Comparison of ENCODE assay signal across 11 cellular contexts in the genomic region with DNA sequence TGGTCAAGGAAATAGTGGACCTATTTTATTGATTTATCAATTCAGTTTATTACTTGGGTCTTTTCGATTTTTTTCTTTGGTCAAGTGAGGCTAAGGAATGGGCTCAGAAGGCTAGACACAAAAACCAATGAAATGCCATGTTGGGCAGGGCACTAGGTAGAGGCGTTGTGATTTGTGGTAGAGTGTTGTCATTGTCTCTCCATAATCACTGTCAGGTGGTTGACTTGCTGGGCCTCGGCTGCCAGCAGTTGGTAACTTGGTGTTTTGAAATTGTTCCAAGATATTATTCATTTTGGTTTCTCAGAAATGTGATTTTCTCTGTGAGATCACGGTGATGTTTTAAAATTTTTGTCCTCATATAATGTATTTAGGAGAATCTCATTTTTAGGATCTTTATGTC.
A peak's percentile ranks its signal among the peaks of the same experiment; 100 is the strongest.
DNase-seq lines count a peak whose midpoint lies in the region; ATAC-seq and TF ChIP-seq lines count a peak whose summit lies in the region.
"Had no signal": no experiment of that assay in that cellular context is flagged by ENCODE, and none has a peak within 500 bp of the region (broad histone marks: within the 10 kb centered on the region; RNA-seq: fewer than 3 reads in every experiment).

No MANE protein-coding gene starts in this region.

- peaks cover 90 to 100% (median 99%) of the 10 kb centered on the region in 10 experiments for H3K4me1 ChIP-seq in BLaER1 treated with 17β-estradiol and CSF1 and Interleukin-3, amounts not matched to agents 10 nM and 100 nM
- H3K4me1 ChIP-seq in skeletal muscle satellite cell (ENCODE audit: control insufficient read depth, insufficient read depth, low read length) = peaks cover 86% of the 10 kb centered on the region

- peak overlapping the region in 5 of 11 experiments; percentile 8 to 87 (median 72); a peak in 7 of 22 replicates for H3K27ac ChIP-seq in BLaER1 treated with 17β-estradiol and CSF1 and Interleukin-3, amounts not matched to agents 10 nM and 100 nM

- CTCF ChIA-PET in activated CD8-positive, alpha-beta T cell treated with anti-CD3 and anti-CD28 coated beads for 36 hours (lab: Charles Lee) = interaction anchor here (0.9 kb wide), 1 partner anchor 27 kb away, joined by 3 read pairs; no protein-coding TSS in a partner anchor

- H3K9me3 ChIP-seq in BLaER1 treated with 17β-estradiol and CSF1 and Interleukin-3, amounts not matched to agents 10 nM and 100 nM (replicated peaks in 1 of 11) = no peaks in the 10 kb centered on the region
- H3K9me3 ChIP-seq in skeletal muscle satellite cell (replicated peaks; ENCODE audit: low read length) = no peaks in the 10 kb centered on the region

- H3K4me1 Mint-ChIP-seq in activated CD8-positive, alpha-beta T cell treated with anti-CD3 and anti-CD28 coated beads for 36 hours (ENCODE audit: low read depth) = peaks cover 10% of the 10 kb centered on the region

- H3K27me3 Mint-ChIP-seq in activated CD8-positive, alpha-beta T cell treated with anti-CD3 and anti-CD28 coated beads for 36 hours = no peaks in the 10 kb centered on the region

- POLR2A ChIA-PET in activated CD8-positive, alpha-beta T cell treated with anti-CD3 and anti-CD28 coated beads for 36 hours (lab: Charles Lee) = no interaction called here

- H3K4me3 Mint-ChIP-seq in activated CD8-positive, alpha-beta T cell treated with anti-CD3 and anti-CD28 coated beads for 36 hours = no peak overlapping the region

- peak overlapping the region; percentile 77 to 96 (median 88) for H3K4me2 ChIP-seq in BLaER1 treated with 17β-estradiol and CSF1 and Interleukin-3, amounts not matched to agents 10 nM and 100 nM
- peak overlapping the region; percentile 91 for H3K4me2 ChIP-seq in skeletal muscle satellite cell (ENCODE audit: low read length)

- H3K27ac Mint-ChIP-seq in activated CD8-positive, alpha-beta T cell treated with anti-CD3 and anti-CD28 coated beads for 36 hours = no peak overlapping the region

- H3K36me3 ChIP-seq in BLaER1 treated with 17β-estradiol and CSF1 and Interleukin-3, amounts not matched to agents 10 nM and 100 nM = peaks cover 0 to 54% (median 15%) of the 10 kb centered on the region in 11 experiments; a peak in 13 of 22 replicates
- no peaks in the 10 kb centered on the region for H3K36me3 ChIP-seq in skeletal muscle satellite cell (ENCODE audit: insufficient read depth, low read length)

- TF ChIP-seq CTCF in fibroblast of the aortic adventitia (IDR thresholded peaks at IDR 0.05; ENCODE audit: insufficient read depth, low read length) = no peak
- no peak for TF ChIP-seq CTCF in activated CD8-positive, alpha-beta T cell treated with anti-CD3 and anti-CD28 coated beads for 36 hours (IDR thresholded peaks at IDR 0.05)

- no peaks in the 10 kb centered on the region for H3K27me3 ChIP-seq in BLaER1 treated with 17β-estradiol and CSF1 and Interleukin-3, amounts not matched to agents 10 nM and 100 nM
- no peaks in the 10 kb centered on the region for H3K27me3 ChIP-seq in skeletal muscle satellite cell (ENCODE audit: control insufficient read depth, insufficient read depth, low read length)

- H4K20me1 ChIP-seq in BLaER1 treated with 17β-estradiol and CSF1 and Interleukin-3, amounts not matched to agents 10 nM and 100 nM = peaks cover 0 to 100% (median 48%) of the 10 kb centered on the region in 11 experiments; a peak in 11 of 22 replicates

- intact Hi-C loops in activated CD8-positive, alpha-beta T cell treated with anti-CD3 and anti-CD28 coated beads for 36 hours (cut with micrococcal nuclease) = no loop called here

- no peaks in the 10 kb centered on the region for H3K9me3 Mint-ChIP-seq in activated CD8-positive, alpha-beta T cell treated with anti-CD3 and anti-CD28 coated beads for 36 hours

- in situ Hi-C loops in SK-MEL-5 (cut with HindIII; ENCODE audit: low pct_unique_long_range_greater_than_20kb, low sequenced_read_pairs) = no loop called here

- H3K36me3 Mint-ChIP-seq in activated CD8-positive, alpha-beta T cell treated with anti-CD3 and anti-CD28 coated beads for 36 hours (ENCODE audit: low read depth) = peaks cover 25% of the 10 kb centered on the region

- H3K9ac ChIP-seq in BLaER1 treated with 17β-estradiol and CSF1 and Interleukin-3, amounts not matched to agents 10 nM and 100 nM = peak overlapping the region in 1 of 11 experiments; percentile 59; a peak in 2 of 22 replicates
- H3K9ac ChIP-seq in skeletal muscle satellite cell (ENCODE audit: low read depth, low read length) = peak overlapping the region; percentile 89

- peak overlapping the region in 7 of 10 experiments; percentile 36 to 57 (median 54); a peak in 12 of 20 replicates for H3K4me3 ChIP-seq in BLaER1 treated with 17β-estradiol and CSF1 and Interleukin-3, amounts not matched to agents 10 nM and 100 nM
- H3K4me3 ChIP-seq in fibroblast of the aortic adventitia (ENCODE audit: low read depth, low read length) (peak overlapping the region; percentile 82), skeletal muscle satellite cell (ENCODE audit: low read length) (peak overlapping the region; percentile 71)

- DNase-seq in SK-MEL-5 (ENCODE audit: low read depth, low spot score) (peak; percentile 17), fibroblast of the aortic adventitia (ENCODE audit: low read depth) (peak; percentile 52), LoVo (ENCODE audit: low spot score) (no peak)
- no peak for DNase-seq in activated CD8-positive, alpha-beta T cell treated with anti-CD3 and anti-CD28 coated beads for 36 hours
- DNase-seq in activated CD8-positive, alpha-beta memory T cell treated with anti-CD3 and anti-CD28 coated beads, Interleukin-2, amount 50 U/mL, for 48 hours = no peak
- DNase-seq: activated CD4-positive, alpha-beta T cell treated with anti-CD3 and anti-CD28 coated beads for 1 hour; H7; NCI-H1436 treated with DMSO at 0.1 percent for 48 hours had no signal

- no peak for ATAC-seq in activated CD8-positive, alpha-beta T cell treated with anti-CD3 and anti-CD28 coated beads for 36 hours
- ATAC-seq in GM19467 (IDR thresholded peaks at IDR 0.05; ENCODE audit: unreplicated experiment) = no peak

Comparison
In these comparisons a context has a peak if more than half of its experiments do, and no peak if none do; other contexts are left out.
1. DNase-seq: peak in SK-MEL-5 (single experiment) and fibroblast of the aortic adventitia (single experiment); none in activated CD8-positive, alpha-beta T cell treated with anti-CD3 and anti-CD28 coated beads for 36 hours (single experiment), activated CD8-positive, alpha-beta memory T cell treated with anti-CD3 and anti-CD28 coated beads, Interleukin-2, amount 50 U/mL, for 48 hours (single experiment) and LoVo (single experiment).
2. Peak in every context shown above with its lines, with median percentiles within 50 percentile points of each other: H3K4me3 ChIP-seq.